ENCODE assay signal across 8 cellular contexts in the genomic region with DNA sequence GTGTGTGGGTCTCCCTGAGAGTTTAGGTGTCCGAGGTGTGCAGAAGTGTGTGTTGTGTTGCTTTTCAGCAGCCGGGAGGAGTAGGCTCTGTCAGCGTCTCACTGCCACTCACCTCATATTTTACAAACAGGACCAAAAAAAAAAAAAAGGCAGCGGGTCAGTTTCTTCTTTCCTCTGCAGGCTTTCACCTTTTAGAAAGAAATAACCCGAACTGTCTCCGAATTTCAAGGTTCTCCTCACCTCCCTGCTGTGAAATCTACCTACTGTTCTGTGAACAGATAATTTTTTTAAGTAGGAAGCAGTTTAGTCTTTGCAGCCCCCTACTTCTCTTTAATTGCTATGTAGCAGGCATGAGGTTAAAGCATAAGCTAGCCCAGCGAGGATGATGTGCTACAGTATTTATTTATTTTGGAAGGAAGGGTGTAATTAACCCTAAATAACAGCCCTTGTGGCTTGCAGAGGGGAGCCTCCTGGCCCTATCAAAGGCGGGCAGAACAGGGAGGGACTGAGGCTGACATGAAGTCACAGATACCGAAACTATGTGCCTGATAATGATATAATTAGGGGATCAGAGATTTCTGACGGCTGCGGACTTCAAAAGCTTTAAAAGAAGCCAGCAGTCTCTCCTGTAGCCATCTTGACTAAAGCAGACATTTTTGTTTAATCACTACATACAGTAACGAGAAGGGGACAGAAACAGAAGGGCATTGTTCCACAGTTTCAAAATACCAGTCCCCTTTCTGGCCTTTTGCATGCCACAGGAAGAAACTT. TPM values are rescaled to one million over a fixed set of nuclear protein-coding genes. Genes with fewer than 3 reads are reported as not detected.
DNase-seq lines count a peak whose midpoint lies in the region; ATAC-seq, FAIRE-seq and TF ChIP-seq lines count a peak whose summit lies in the region.

No MANE protein-coding gene starts in this region.

- no peaks in the 10 kb centered on the region for H3K9me3 ChIP-seq in ascending aorta
- H3K9me3 ChIP-seq in kidney (ENCODE audit: control insufficient read depth in 1 of 2, low read length in 2 of 2): no peaks in the 10 kb centered on the region
- no peaks in the 10 kb centered on the region for H3K9me3 ChIP-seq in thoracic aorta

- no peaks in the 10 kb centered on the region for H3K27me3 ChIP-seq in ascending aorta
- H3K27me3 ChIP-seq in thoracic aorta (replicated peaks; ENCODE audit: insufficient read depth): no peaks in the 10 kb centered on the region

- peak overlapping the region; percentile 74 for H3K4me3 ChIP-seq in NB4 (ENCODE audit: low read depth, low read length)
- H3K4me3 ChIP-seq in ascending aorta: peak overlapping the region; percentile 98 to 99
- H3K4me3 ChIP-seq in kidney (ENCODE audit: low read length in 2 of 2): peak overlapping the region; percentile 92 to 98
- peak overlapping the region; percentile 84 for H3K4me3 ChIP-seq in thoracic aorta

- peaks cover 7 to 10% of the 10 kb centered on the region in 2 donors for H3K36me3 ChIP-seq in ascending aorta
- peaks cover 3 to 6% of the 10 kb centered on the region in 2 donors for H3K36me3 ChIP-seq in kidney (ENCODE audit: control insufficient read depth in 1 of 2, insufficient read depth in 2 of 2, low read length in 2 of 2)
- no peaks in the 10 kb centered on the region for H3K36me3 ChIP-seq in thoracic aorta

- H3K9ac ChIP-seq in kidney (ENCODE audit: low read length in 2 of 2): peak overlapping the region; percentile 88 to 90

- H3K4me1 ChIP-seq in ascending aorta: peaks cover 6 to 11% of the 10 kb centered on the region in 2 donors
- peaks cover 0 to 6% of the 10 kb centered on the region in 2 donors for H3K4me1 ChIP-seq in kidney (ENCODE audit: control insufficient read depth in 1 of 2, insufficient read depth in 1 of 2, low read depth in 1 of 2, low read length in 2 of 2)
- H3K4me1 ChIP-seq in thoracic aorta (ENCODE audit: control insufficient read depth in 1 of 2, low read depth in 2 of 2): peaks cover 0 to 26% of the 10 kb centered on the region in 2 donors

- TF ChIP-seq POLR2A in NB4 (IDR thresholded peaks at IDR 0.05; ENCODE audit: extremely low read depth, insufficient read length): no peak

- DNase-seq in CD1c-positive myeloid dendritic cell (ENCODE audit: extremely low spot score) (peak; percentile 3), NB4 (ENCODE audit: low read depth) (peak; percentile 21), ascending aorta (ENCODE audit: low spot score in 2 of 2) (no peak), kidney (no peak), thoracic aorta (ENCODE audit: low spot score) (no peak), NCI-H2196 treated with DMSO at 0.1 percent for 48 hours (lab: John Stamatoyannopoulos, UW; ENCODE audit: unreplicated experiment) (no peak), activated gamma-delta T cell treated with Interleukin-2 at 50 U/mL for 16 hours (no peak)

- TF ChIP-seq CTCF in NB4 (IDR thresholded peaks at IDR 0.05; ENCODE audit: low read depth, low read length) (no peak), ascending aorta (IDR thresholded peaks at IDR 0.05) (no peak), kidney (IDR thresholded peaks at IDR 0.05; ENCODE audit: borderline replicate concordance, extremely low read depth, insufficient read depth) (no peak), thoracic aorta (IDR thresholded peaks at IDR 0.05) (no peak)

- FAIRE-seq in kidney (lab: Jason Lieb, UNC): no peak

- intact Hi-C loops in ascending aorta (cut with DNase I) (loop anchor here (5.0 kb wide), 2 partner anchors 128 to 233 kb away; no protein-coding TSS in a partner anchor), kidney (cut with DNase I) (no loop called here)

- ATAC-seq in thoracic aorta (ENCODE audit: insufficient number of reproducible peaks, low FRiP score, low read depth) (no peak), HG02840 (IDR thresholded peaks at IDR 0.05; ENCODE audit: low FRiP score, unreplicated experiment) (no peak)

- H3K27ac ChIP-seq in ascending aorta: peak overlapping the region; percentile 85
- peak overlapping the region; percentile 35 to 68 for H3K27ac ChIP-seq in kidney (ENCODE audit: low read depth in 2 of 2, low read length in 2 of 2)
- peak overlapping the region; percentile 62 to 71 for H3K27ac ChIP-seq in thoracic aorta

RNA-seq across cellular contexts. Expression of a gene that starts 1.6 kb away (rescaled TPM):
- total RNA-seq in ascending aorta: 16.3 TPM
- 19.5 TPM for total RNA-seq in kidney
- polyA plus RNA-seq in kidney (ENCODE audit: insufficient read depth, low read depth, low replicate concordance): 21.1 TPM
- 10 to 100 TPM; 14.9 to 24.8 TPM for total RNA-seq in thoracic aorta

Comparison
In these comparisons a context has a peak if more than half of its experiments do, and no peak if none do; other contexts are left out.
1. DNase-seq: peak in CD1c-positive myeloid dendritic cell (single experiment) and NB4 (single experiment); none in ascending aorta (0 of 2), kidney (single experiment), thoracic aorta (single experiment), NCI-H2196 treated with DMSO at 0.1 percent for 48 hours (single experiment) and activated gamma-delta T cell treated with Interleukin-2 at 50 U/mL for 16 hours (single experiment).
2. Peak in every context shown above with its lines, with median percentiles within 50 percentile points of each other: H3K4me3 ChIP-seq and H3K27ac ChIP-seq.